8 cellular contexts compared by ENCODE assay signal in the genomic region with DNA sequence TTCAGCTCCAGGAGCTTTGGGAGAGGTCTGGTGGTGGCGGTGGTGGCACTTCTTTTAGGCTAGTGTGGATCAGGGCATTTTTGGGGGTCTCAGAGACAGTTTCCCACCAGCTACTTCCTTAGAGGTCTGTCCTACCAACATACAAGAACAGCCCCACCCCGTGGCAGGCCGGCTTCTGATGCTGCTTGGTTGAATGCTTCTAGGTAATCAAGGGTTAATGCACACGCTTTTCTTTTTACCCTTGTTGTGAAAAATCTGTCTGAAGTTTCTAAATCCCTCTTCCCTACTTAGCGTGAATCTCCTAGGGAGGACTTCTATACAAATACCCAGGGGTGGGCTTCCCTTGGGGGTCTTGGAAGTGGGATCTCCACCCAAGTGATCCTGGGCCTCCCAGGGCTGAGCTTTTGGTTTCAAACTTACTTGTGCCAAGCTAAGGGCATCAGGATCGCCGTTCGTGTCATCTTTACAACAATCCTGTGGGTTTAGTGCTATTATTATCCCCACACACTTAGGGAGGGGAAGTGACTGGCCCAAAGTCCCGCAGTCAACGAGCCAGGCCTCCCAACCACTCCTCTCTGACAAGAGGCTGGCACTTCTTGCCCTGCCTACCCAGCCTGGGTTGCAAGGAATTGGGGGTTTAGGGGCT. TPM values are rescaled to one million over a fixed set of nuclear protein-coding genes. Genes with fewer than 3 reads are reported as not detected.
DNase-seq lines count a peak whose midpoint lies in the region; ATAC-seq and TF ChIP-seq lines count a peak whose summit lies in the region.

No MANE protein-coding gene starts in this region.

- H3K4me1 ChIP-seq in esophagus squamous epithelium: peaks cover 18 to 42% (median 27%) of the 10 kb centered on the region in 3 donors

- peaks cover 11% of the 10 kb centered on the region for H3K4me1 Mint-ChIP-seq in T-helper 2 cell treated with Interferon-gamma antibody and Interleukin-4, amounts not matched to agents 5 μg/mL and 100 μg/mL, for 36 hours (ENCODE audit: low read depth)
- H3K4me1 Mint-ChIP-seq in stimulated activated memory B cell treated with anti-CD40 and anti-IgM and Interleukin-4, amounts not matched to agents 10 μg/mL and 1 μg/mL and 100 μg/mL, for 72 hours: peaks cover 71% of the 10 kb centered on the region

- H3K4me3 Mint-ChIP-seq in T-helper 2 cell treated with Interferon-gamma antibody and Interleukin-4, amounts not matched to agents 5 μg/mL and 100 μg/mL, for 36 hours: peak overlapping the region; percentile 52
- peak overlapping the region; percentile 74 for H3K4me3 Mint-ChIP-seq in stimulated activated memory B cell treated with anti-CD40 and anti-IgM and Interleukin-4, amounts not matched to agents 10 μg/mL and 1 μg/mL and 100 μg/mL, for 72 hours

- no peak overlapping the region for H3K27ac Mint-ChIP-seq in T-helper 2 cell treated with Interferon-gamma antibody and Interleukin-4, amounts not matched to agents 5 μg/mL and 100 μg/mL, for 36 hours
- peak overlapping the region; percentile 80 for H3K27ac Mint-ChIP-seq in stimulated activated memory B cell treated with anti-CD40 and anti-IgM and Interleukin-4, amounts not matched to agents 10 μg/mL and 1 μg/mL and 100 μg/mL, for 72 hours

- H3K9me3 Mint-ChIP-seq in T-helper 2 cell treated with Interferon-gamma antibody and Interleukin-4, amounts not matched to agents 5 μg/mL and 100 μg/mL, for 36 hours: no peaks in the 10 kb centered on the region
- no peaks in the 10 kb centered on the region for H3K9me3 Mint-ChIP-seq in stimulated activated memory B cell treated with anti-CD40 and anti-IgM and Interleukin-4, amounts not matched to agents 10 μg/mL and 1 μg/mL and 100 μg/mL, for 72 hours

- no peaks in the 10 kb centered on the region for H3K36me3 Mint-ChIP-seq in T-helper 2 cell treated with Interferon-gamma antibody and Interleukin-4, amounts not matched to agents 5 μg/mL and 100 μg/mL, for 36 hours (ENCODE audit: low read depth)
- H3K36me3 Mint-ChIP-seq in stimulated activated memory B cell treated with anti-CD40 and anti-IgM and Interleukin-4, amounts not matched to agents 10 μg/mL and 1 μg/mL and 100 μg/mL, for 72 hours: no peaks in the 10 kb centered on the region

- H3K27me3 ChIP-seq in esophagus squamous epithelium: peaks cover 0 to 23% (median 0%) of the 10 kb centered on the region in 4 donors

- 22 to 26% methylated on average over 9 to 10 of the region's 10 CpGs for WGBS in esophagus squamous epithelium, 2 donors

- peaks cover 24% of the 10 kb centered on the region for H3K27me3 Mint-ChIP-seq in T-helper 2 cell treated with Interferon-gamma antibody and Interleukin-4, amounts not matched to agents 5 μg/mL and 100 μg/mL, for 36 hours (ENCODE audit: low read depth)
- no peaks in the 10 kb centered on the region for H3K27me3 Mint-ChIP-seq in stimulated activated memory B cell treated with anti-CD40 and anti-IgM and Interleukin-4, amounts not matched to agents 10 μg/mL and 1 μg/mL and 100 μg/mL, for 72 hours

- H3K4me3 ChIP-seq in esophagus squamous epithelium: peak overlapping the region in 3 of 4 donors; percentile 63 to 83 (median 78)

- H3K27ac ChIP-seq in esophagus squamous epithelium: no peak overlapping the region

- no peaks in the 10 kb centered on the region for H3K36me3 ChIP-seq in esophagus squamous epithelium

- TF ChIP-seq CTCF in esophagus squamous epithelium (IDR thresholded peaks at IDR 0.05): no peak

- ATAC-seq in stimulated activated memory B cell treated with anti-CD40 and anti-IgM and Interleukin-4, amounts not matched to agents 10 μg/mL and 1 μg/mL and 100 μg/mL, for 72 hours: no peak
- ATAC-seq in GM18498 (IDR thresholded peaks at IDR 0.05; ENCODE audit: unreplicated experiment) (no peak), GM18858 (IDR thresholded peaks at IDR 0.05; ENCODE audit: unreplicated experiment) (no peak)

- H3K9me3 ChIP-seq in esophagus squamous epithelium: no peaks in the 10 kb centered on the region

- no peak for TF ChIP-seq POLR2A in esophagus squamous epithelium (IDR thresholded peaks at IDR 0.05)

- no peak for DNase-seq in T-helper 2 cell treated with Interferon-gamma antibody and Interleukin-4, amounts not matched to agents 5 μg/mL and 100 μg/mL, for 36 hours (ENCODE audit: low spot score)
- DNase-seq in T-helper 2 cell (no peak), RKO (ENCODE audit: low spot score) (peak; percentile 43), esophagus squamous epithelium (lab: John Stamatoyannopoulos, UW) (no peak), NCI-H187 (lab: John Stamatoyannopoulos, UW) (no peak)

- intact Hi-C loops in esophagus squamous epithelium (cut with DNase I): loop anchor here (10.0 kb wide), 1 partner anchor 176 kb away; a partner anchor contains a TSS

RNA-seq across cellular contexts. Expression of a gene that starts 1.7 kb away (rescaled TPM):
- total RNA-seq in esophagus squamous epithelium: 1 to 10 TPM in 3 of 4 donors, under 1 TPM in 1; 0.47 to 7.3 (median 2.2) TPM
